In genomic region chr1:65006806-65007205, GRCh38 we compare ENCODE assay signal across 23 cellular contexts.
"Had no signal": no experiment of that assay in that cellular context is flagged by ENCODE, and none has a peak within 500 bp of the region (broad histone marks: within the 10 kb centered on the region; RNA-seq: fewer than 3 reads in every experiment).

No MANE protein-coding gene starts in this region.

- H3K9me3 ChIP-seq: left ventricle myocardium inferior, mucosa of descending colon, pancreas, prostate gland, sigmoid colon, spleen, suprapubic skin, thoracic aorta, tibial artery, vagina had no signal

- H3K27me3 ChIP-seq: pancreas, sigmoid colon, suprapubic skin, tibial artery, vagina had no signal

- H3K4me3 ChIP-seq: left ventricle myocardium inferior, mucosa of descending colon, pancreas, prostate gland, sigmoid colon, spleen, suprapubic skin, thoracic aorta, tibial artery, vagina had no signal

- H3K27ac ChIP-seq: left ventricle myocardium inferior, pancreas, prostate gland, sigmoid colon, suprapubic skin, thoracic aorta, tibial artery, vagina had no signal

- DNase-seq: hypothalamus; immature natural killer cell; islet precursor cell; left ventricle myocardium inferior; midbrain; mucosa of descending colon; naive thymus-derived CD4-positive, alpha-beta T cell; nucleus accumbens; pancreas; posterior cingulate gyrus; retina; right cardiac atrium; sigmoid colon; small intestine; spleen; stimulated activated CD4-positive, alpha-beta T cell treated with anti-CD3 and anti-CD28 coated beads, Interleukin-4, amount 100 ng/mL, for 24 hours; stimulated activated naive CD4-positive, alpha-beta T cell; tibial artery had no signal

- ATAC-seq: mucosa of descending colon; naive thymus-derived CD4-positive, alpha-beta T cell; pancreas; right cardiac atrium; stimulated activated effector memory CD8-positive, alpha-beta T cell treated with anti-CD3 and anti-CD28 coated beads, Interleukin-12 subunit alpha, Interleukin-12 subunit beta, amount 100 ng/mL, for 72 hours had no signal

- H3K36me3 ChIP-seq: left ventricle myocardium inferior, pancreas, prostate gland, sigmoid colon, spleen, suprapubic skin, thoracic aorta, vagina had no signal
